ENCODE assay signal across 26 cellular contexts in the genomic region with DNA sequence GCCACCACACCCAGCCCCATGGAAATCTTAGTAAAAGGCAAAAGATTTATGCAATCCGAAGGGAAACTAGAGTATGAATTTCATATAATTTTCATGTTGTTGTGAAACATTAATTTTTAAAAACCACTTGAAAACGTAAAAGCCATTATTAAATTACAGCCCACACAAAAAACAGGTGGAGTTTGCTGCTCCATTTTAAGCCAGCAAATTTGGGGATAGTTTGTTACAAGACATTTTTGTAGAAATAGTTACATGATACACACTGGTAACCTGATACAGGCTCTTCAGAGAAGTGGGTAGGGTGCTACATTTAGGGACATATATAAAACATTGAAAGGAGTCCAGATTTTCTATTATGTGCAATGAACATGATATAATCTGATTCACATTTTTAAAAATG.
"Had no signal": no experiment of that assay in that cellular context is flagged by ENCODE, and none has a peak within 500 bp of the region (broad histone marks: within the 10 kb centered on the region; RNA-seq: fewer than 3 reads in every experiment).

No MANE protein-coding gene starts in this region.

- H3K4me1 ChIP-seq: SJCRH30 had no signal

- H3K27me3 Mint-ChIP-seq: activated CD4-positive, alpha-beta memory T cell treated with anti-CD3 and anti-CD28 coated beads for 36 hours; activated CD4-positive, alpha-beta T cell treated with anti-CD3 and anti-CD28 coated beads, Interleukin-2, amount 10 ng/mL, durations not matched to agents 7 days and 5 days; activated naive CD8-positive, alpha-beta T cell; activated T-helper 17 cell treated with anti-CD3 and anti-CD28 coated beads, Interleukin-2, amount 50 U/mL, for 72 hours had no signal

- H3K4me3 Mint-ChIP-seq: activated CD4-positive, alpha-beta memory T cell treated with anti-CD3 and anti-CD28 coated beads for 36 hours; activated CD4-positive, alpha-beta T cell treated with anti-CD3 and anti-CD28 coated beads, Interleukin-2, amount 10 ng/mL, durations not matched to agents 7 days and 5 days; activated naive CD4-positive, alpha-beta T cell treated with anti-CD3 and anti-CD28 coated beads for 36 hours; activated naive CD8-positive, alpha-beta T cell; activated T-cell treated with anti-CD3 and anti-CD28 coated beads, Interleukin-2, amount 50 U/mL, for 4 hours; activated T-helper 17 cell treated with anti-CD3 and anti-CD28 coated beads, Interleukin-2, amount 50 U/mL, for 72 hours had no signal

- H3K9me3 Mint-ChIP-seq: activated CD4-positive, alpha-beta memory T cell treated with anti-CD3 and anti-CD28 coated beads for 36 hours; activated T-cell treated with anti-CD3 and anti-CD28 coated beads, Interleukin-2, amount 50 U/mL, for 4 hours; activated T-helper 17 cell treated with anti-CD3 and anti-CD28 coated beads, Interleukin-2, amount 50 U/mL, for 72 hours had no signal

- H3K9ac ChIP-seq: SK-N-SH had no signal

- H3K9me3 ChIP-seq: MG63, SJCRH30, SK-N-SH had no signal

- DNase-seq: activated CD4-positive, alpha-beta memory T cell treated with anti-CD3 and anti-CD28 coated beads for 36 hours; activated CD4-positive, alpha-beta T cell treated with anti-CD3 and anti-CD28 coated beads, Interleukin-2, amount 10 ng/mL, durations not matched to agents 7 days and 5 days; activated CD4-positive, CD25-positive, alpha-beta regulatory T cell; activated CD8-positive, alpha-beta memory T cell treated with anti-CD3 and anti-CD28 coated beads for 24 hours; activated gamma-delta T cell; activated naive CD4-positive, alpha-beta T cell treated with anti-CD3 and anti-CD28 coated beads for 36 hours; activated T-cell treated with anti-CD3 and anti-CD28 coated beads, Interleukin-2, amount 50 U/mL, for 4 hours; brain microvascular endothelial cell; MG63; MV-4-11; NCI-H1092 treated with DMSO at 0.1 percent for 48 hours; NCI-H1930; NCI-H446; NCI-H524 treated with DMSO at 0.1 percent for 48 hours; NCI-H774; NK-92 treated with Interleukin-12 subunit alpha and Interleukin-12 subunit beta, amount 100 ng/mL, for 24 hours; OCI-M1; Right ventricle myocardium superior; SJCRH30; SK-N-SH; T-helper 1 cell had no signal

- H3K27ac ChIP-seq: brain microvascular endothelial cell, cardiac muscle cell, RWPE1, SJCRH30, VCaP had no signal

- H3K4me3 ChIP-seq: cardiac muscle cell, MG63, SJCRH30 had no signal

- H3K27ac Mint-ChIP-seq: activated CD4-positive, alpha-beta memory T cell treated with anti-CD3 and anti-CD28 coated beads for 36 hours; activated naive CD4-positive, alpha-beta T cell treated with anti-CD3 and anti-CD28 coated beads for 36 hours; activated naive CD8-positive, alpha-beta T cell; activated T-helper 17 cell treated with anti-CD3 and anti-CD28 coated beads, Interleukin-2, amount 50 U/mL, for 72 hours had no signal

- H3K36me3 ChIP-seq: brain microvascular endothelial cell, cardiac muscle cell, MG63, SJCRH30 had no signal
